In the genomic region with DNA sequence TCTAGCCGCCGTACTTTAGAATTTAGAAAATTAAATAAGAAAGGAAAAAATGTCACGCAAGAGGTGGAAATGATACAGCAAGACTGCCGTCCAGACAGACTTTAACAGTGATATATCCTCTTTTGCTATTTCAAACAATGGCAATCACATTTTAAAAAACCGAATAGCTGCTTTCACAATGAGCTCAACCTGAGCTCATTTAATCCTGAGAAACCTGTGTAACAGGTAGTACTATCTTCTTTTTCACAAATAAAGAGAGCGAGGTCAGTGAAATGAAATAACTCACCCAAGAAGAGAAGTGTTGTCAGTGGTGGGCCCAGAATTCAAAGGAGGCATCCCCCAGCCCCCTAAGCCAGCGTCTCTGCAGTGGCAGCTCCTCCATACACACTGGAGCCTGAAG, we compare ENCODE assay signal across 26 cellular contexts.
"Had no signal": no experiment of that assay in that cellular context is flagged by ENCODE, and none has a peak within 500 bp of the region (broad histone marks: within the 10 kb centered on the region; RNA-seq: fewer than 3 reads in every experiment).

No MANE protein-coding gene starts in this region.

- H3K4me3 Mint-ChIP-seq: activated CD4-positive, alpha-beta T cell treated with anti-CD3 and anti-CD28 coated beads for 36 hours; activated CD8-positive, alpha-beta memory T cell treated with anti-CD3 and anti-CD28 coated beads, Interleukin-2, amount 10 ng/mL, durations not matched to agents 7 days and 5 days; activated CD8-positive, alpha-beta T cell treated with anti-CD3 and anti-CD28 coated beads, Interleukin-2, amount 10 ng/mL, durations not matched to agents 7 days and 5 days; nephron progenitor cell; stimulated activated effector memory CD8-positive, alpha-beta T cell treated with anti-CD3 and anti-CD28 coated beads, Interleukin-12 subunit alpha, Interleukin-12 subunit beta, amount 100 ng/mL, for 72 hours; stimulated activated naive CD8-positive, alpha-beta T cell treated with anti-CD3 and anti-CD28 coated beads, Interleukin-15, Interleukin-2, amounts not matched to agents 100 ng/mL and 50 ng/mL, for 24 hours; T-helper 2 cell treated with Interferon-gamma antibody and Interleukin-4, amounts not matched to agents 5 μg/mL and 100 μg/mL, for 36 hours had no signal

- H3K36me3 Mint-ChIP-seq: activated CD8-positive, alpha-beta memory T cell treated with anti-CD3 and anti-CD28 coated beads, Interleukin-2, amount 10 ng/mL, durations not matched to agents 7 days and 5 days; activated naive CD4-positive, alpha-beta T cell treated with anti-CD3 and anti-CD28 coated beads, Interleukin-2, amount 50 U/mL, for 72 hours; stimulated activated effector memory CD8-positive, alpha-beta T cell treated with anti-CD3 and anti-CD28 coated beads, Interleukin-12 subunit alpha, Interleukin-12 subunit beta, amount 100 ng/mL, for 72 hours had no signal

- H3K27ac Mint-ChIP-seq: activated CD4-positive, alpha-beta T cell treated with anti-CD3 and anti-CD28 coated beads for 36 hours; activated CD8-positive, alpha-beta memory T cell treated with anti-CD3 and anti-CD28 coated beads, Interleukin-2, amount 10 ng/mL, durations not matched to agents 7 days and 5 days; activated CD8-positive, alpha-beta T cell treated with anti-CD3 and anti-CD28 coated beads, Interleukin-2, amount 10 ng/mL, durations not matched to agents 7 days and 5 days; activated naive CD4-positive, alpha-beta T cell treated with anti-CD3 and anti-CD28 coated beads, Interleukin-2, amount 50 U/mL, for 72 hours; activated T-helper 2 cell treated with anti-CD3 and anti-CD28 coated beads, Interferon-gamma antibody, Interleukin-2, Interleukin-4, amounts not matched to agents 10 μg/mL and 5 μg/mL and 100 μg/mL, durations not matched to agents 14 hours and 24 hours and 36 hours; nephron progenitor cell; stimulated activated effector memory CD8-positive, alpha-beta T cell treated with anti-CD3 and anti-CD28 coated beads, Interleukin-12 subunit alpha, Interleukin-12 subunit beta, amount 100 ng/mL, for 72 hours; stimulated activated naive CD8-positive, alpha-beta T cell treated with anti-CD3 and anti-CD28 coated beads, Interleukin-15, Interleukin-2, amounts not matched to agents 100 ng/mL and 50 ng/mL, for 24 hours; T-helper 2 cell treated with Interferon-gamma antibody and Interleukin-4, amounts not matched to agents 5 μg/mL and 100 μg/mL, for 36 hours had no signal

- H3K9me3 Mint-ChIP-seq: activated naive CD4-positive, alpha-beta T cell treated with anti-CD3 and anti-CD28 coated beads, Interleukin-2, amount 50 U/mL, for 72 hours; activated T-helper 2 cell treated with anti-CD3 and anti-CD28 coated beads, Interferon-gamma antibody, Interleukin-2, Interleukin-4, amounts not matched to agents 10 μg/mL and 5 μg/mL and 100 μg/mL, durations not matched to agents 14 hours and 24 hours and 36 hours; nephron progenitor cell; stimulated activated effector memory CD8-positive, alpha-beta T cell treated with anti-CD3 and anti-CD28 coated beads, Interleukin-12 subunit alpha, Interleukin-12 subunit beta, amount 100 ng/mL, for 72 hours; stimulated activated naive CD8-positive, alpha-beta T cell treated with anti-CD3 and anti-CD28 coated beads, Interleukin-15, Interleukin-2, amounts not matched to agents 100 ng/mL and 50 ng/mL, for 24 hours; T-helper 2 cell treated with Interferon-gamma antibody and Interleukin-4, amounts not matched to agents 5 μg/mL and 100 μg/mL, for 36 hours had no signal

- H3K4me3 ChIP-seq: cardiac muscle cell, colonic mucosa, heart right ventricle, left ventricle myocardium inferior, upper lobe of right lung had no signal

- H3K9me3 ChIP-seq: colonic mucosa, heart right ventricle, left ventricle myocardium inferior, neutrophil, upper lobe of right lung had no signal

- H3K27me3 ChIP-seq: cardiac muscle cell, colonic mucosa, heart right ventricle, upper lobe of right lung had no signal

- H3K4me1 ChIP-seq: colonic mucosa, foreskin keratinocyte, upper lobe of right lung had no signal

- H3K27ac ChIP-seq: cardiac muscle cell, colonic mucosa, foreskin keratinocyte, heart right ventricle, left ventricle myocardium inferior, neutrophil, upper lobe of right lung had no signal

- H3K4me1 Mint-ChIP-seq: activated CD4-positive, alpha-beta T cell treated with anti-CD3 and anti-CD28 coated beads for 36 hours; activated CD8-positive, alpha-beta memory T cell treated with anti-CD3 and anti-CD28 coated beads, Interleukin-2, amount 10 ng/mL, durations not matched to agents 7 days and 5 days; stimulated activated effector memory CD8-positive, alpha-beta T cell treated with anti-CD3 and anti-CD28 coated beads, Interleukin-12 subunit alpha, Interleukin-12 subunit beta, amount 100 ng/mL, for 72 hours had no signal

- H3K36me3 ChIP-seq: cardiac muscle cell, colonic mucosa, heart right ventricle, left ventricle myocardium inferior, neutrophil, upper lobe of right lung had no signal

- DNase-seq: activated CD4-positive, alpha-beta T cell treated with anti-CD3 and anti-CD28 coated beads for 36 hours; activated CD4-positive, CD25-positive, alpha-beta regulatory T cell; activated CD8-positive, alpha-beta memory T cell treated with anti-CD3 and anti-CD28 coated beads, Interleukin-2, amount 10 ng/mL, durations not matched to agents 7 days and 5 days; activated CD8-positive, alpha-beta T cell treated with anti-CD3 and anti-CD28 coated beads, Interleukin-2, amount 10 ng/mL, durations not matched to agents 7 days and 5 days; activated T-cell treated with anti-CD3 and anti-CD28 coated beads, Interleukin-2, amount 50 U/mL, for 48 hours; cerebellar nuclear complex; colonic mucosa; effector CD8-positive, alpha-beta T cell; erythroblast; foreskin keratinocyte; heart right ventricle; left ventricle myocardium inferior; nephron progenitor cell; retina; small intestine; stimulated activated CD4-positive, alpha-beta T cell treated with anti-CD3 and anti-CD28 coated beads, Interleukin-4, amount 100 ng/mL, for 24 hours; T-helper 1 cell; upper lobe of right lung had no signal

- FAIRE-seq: endometrium, small intestine had no signal
